Comparison of ENCODE assay signal across 8 cellular contexts in the genomic region with DNA sequence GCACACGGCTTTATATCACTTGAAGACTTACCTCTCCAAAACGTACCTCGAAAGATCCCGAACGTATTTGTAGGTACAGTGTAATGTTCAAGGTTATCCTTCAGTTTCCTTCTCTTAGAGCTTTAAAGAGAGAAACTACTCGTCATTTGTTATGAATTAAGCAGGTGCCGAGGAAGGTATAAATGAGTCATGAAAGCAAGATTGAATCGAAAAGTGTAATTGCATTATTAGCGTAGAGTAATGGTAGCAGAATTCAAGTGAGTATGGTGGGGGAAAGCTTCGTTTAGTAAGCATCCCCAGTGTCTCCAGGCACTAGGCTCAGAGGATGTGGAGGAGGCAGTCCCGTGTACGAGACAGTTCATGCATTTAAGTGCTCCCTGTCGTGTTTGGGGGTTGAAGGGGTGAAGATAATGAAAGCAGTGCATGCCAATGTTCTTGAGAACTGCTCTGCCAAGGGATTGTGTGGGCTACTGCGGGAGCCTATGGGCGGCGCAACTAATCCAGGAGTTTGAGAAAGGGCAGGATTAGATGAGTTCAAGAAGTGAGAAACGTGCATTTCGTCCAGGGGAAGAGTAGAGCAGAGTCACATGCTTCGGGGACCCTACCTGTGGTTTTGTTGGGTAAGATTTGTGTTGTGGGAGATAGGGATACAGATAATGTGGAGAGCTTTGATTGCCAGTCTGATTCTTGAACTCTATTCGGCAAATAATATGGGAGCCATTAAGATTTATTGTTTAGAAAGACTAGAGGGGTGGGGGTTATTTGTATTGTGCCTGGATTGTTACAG. TPM values are rescaled to one million over a fixed set of nuclear protein-coding genes. Genes with fewer than 3 reads are reported as not detected.
DNase-seq lines count a peak whose midpoint lies in the region; ATAC-seq and TF ChIP-seq lines count a peak whose summit lies in the region.

No MANE protein-coding gene starts in this region.

- peak overlapping the region; percentile 90 for H3K27ac ChIP-seq in KOPT-K1 (ENCODE audit: low read depth, low read length, poor library complexity, severe bottlenecking)
- no peak overlapping the region for H3K27ac ChIP-seq in tibial artery

- peak; percentile 2 to 19 for ATAC-seq in activated naive CD4-positive, alpha-beta T cell treated with anti-CD3 and anti-CD28 coated beads, Interleukin-2, amount 50 U/mL, for 72 hours
- ATAC-seq in left colon, result peak; percentile 9

- H3K4me1 Mint-ChIP-seq in osteocyte (ENCODE audit: unreplicated experiment), result peaks cover 8% of the 10 kb centered on the region

- H3K36me3 ChIP-seq in KOPT-K1 (ENCODE audit: insufficient read depth, low read length) (peaks cover 24% of the 10 kb centered on the region), tibial artery (peaks cover 15 to 22% (median 15%) of the 10 kb centered on the region in 3 donors)

- no peak overlapping the region for H3K27ac Mint-ChIP-seq in activated naive CD4-positive, alpha-beta T cell treated with anti-CD3 and anti-CD28 coated beads, Interleukin-2, amount 50 U/mL, for 72 hours
- H3K27ac Mint-ChIP-seq in osteocyte (ENCODE audit: unreplicated experiment), result no peak overlapping the region

- H3K27me3 Mint-ChIP-seq in osteocyte (ENCODE audit: unreplicated experiment), result no peaks in the 10 kb centered on the region

- DNase-seq in activated CD8-positive, alpha-beta memory T cell treated with anti-CD3 and anti-CD28 coated beads for 24 hours, result peak; percentile 63
- DNase-seq in activated CD8-positive, alpha-beta memory T cell treated with anti-CD3 and anti-CD28 coated beads, Interleukin-2, amount 50 U/mL, for 48 hours, result no peak
- DNase-seq in activated naive CD4-positive, alpha-beta T cell treated with anti-CD3 and anti-CD28 coated beads, Interleukin-2, amount 50 U/mL, for 72 hours (ENCODE audit: low spot score in 2 of 2), result peak in 1 of 2 donors; percentile 10
- DNase-seq in left colon (no peak), tibial artery (no peak), osteocyte (ENCODE audit: extremely low spot score, unreplicated experiment) (no peak)
- DNase-seq in effector CD8-positive, alpha-beta T cell (lab: John Stamatoyannopoulos, UW), result no peak

- H3K4me3 Mint-ChIP-seq in osteocyte (ENCODE audit: unreplicated experiment), result no peak overlapping the region

- H3K36me3 Mint-ChIP-seq in activated naive CD4-positive, alpha-beta T cell treated with anti-CD3 and anti-CD28 coated beads, Interleukin-2, amount 50 U/mL, for 72 hours, result peaks cover 0 to 6% of the 10 kb centered on the region in 2 donors
- peaks cover 9% of the 10 kb centered on the region for H3K36me3 Mint-ChIP-seq in osteocyte (ENCODE audit: unreplicated experiment)

- H3K9me3 ChIP-seq in KOPT-K1 (ENCODE audit: insufficient read depth, low read length, poor library complexity, severe bottlenecking) (no peaks in the 10 kb centered on the region), tibial artery (no peaks in the 10 kb centered on the region)

- no peak for TF ChIP-seq CTCF in tibial artery (IDR thresholded peaks at IDR 0.05)
- no peak for TF ChIP-seq CTCF in osteocyte (IDR thresholded peaks at IDR 0.05)

- peaks cover 0 to 17% (median 11%) of the 10 kb centered on the region in 4 donors for H3K4me1 ChIP-seq in tibial artery

- H3K4me3 ChIP-seq in tibial artery, result peak overlapping the region; percentile 76 to 81

- intact Hi-C loops in left colon (cut with DNase I, micrococcal nuclease) (no loop called here), tibial artery (cut with DNase I; ENCODE audit: low total_unique reads) (loop anchor here (2.0 kb wide), 1 partner anchor 60 kb away; a partner anchor contains a TSS)

- H3K9me3 Mint-ChIP-seq in activated naive CD4-positive, alpha-beta T cell treated with anti-CD3 and anti-CD28 coated beads, Interleukin-2, amount 50 U/mL, for 72 hours, result no peaks in the 10 kb centered on the region
- H3K9me3 Mint-ChIP-seq in osteocyte (ENCODE audit: unreplicated experiment), result no peaks in the 10 kb centered on the region

- no peaks in the 10 kb centered on the region for H3K27me3 ChIP-seq in tibial artery

RNA-seq across cellular contexts. Expression of a gene that starts 0.9 kb away (rescaled TPM):
- 10 to 100 TPM; 30.0 to 50.9 TPM for total RNA-seq in activated naive CD4-positive, alpha-beta T cell treated with anti-CD3 and anti-CD28 coated beads, Interleukin-2, amount 50 U/mL, for 72 hours
- total RNA-seq in left colon (10 to 100 TPM; 14.2 to 17.3 TPM), osteocyte (17.1 and 21.0 TPM in 2 replicates)

RNA-seq across cellular contexts. Expression of a gene that starts 41.2 kb away (rescaled TPM):
- total RNA-seq in activated naive CD4-positive, alpha-beta T cell treated with anti-CD3 and anti-CD28 coated beads, Interleukin-2, amount 50 U/mL, for 72 hours, result 10 to 100 TPM; 38.4 to 46.2 TPM
- total RNA-seq in left colon (10 to 100 TPM; 30.7 to 32.2 TPM), osteocyte (24.7 and 31.4 TPM in 2 replicates)
